18 cellular contexts compared by ENCODE assay signal in the genomic region with DNA sequence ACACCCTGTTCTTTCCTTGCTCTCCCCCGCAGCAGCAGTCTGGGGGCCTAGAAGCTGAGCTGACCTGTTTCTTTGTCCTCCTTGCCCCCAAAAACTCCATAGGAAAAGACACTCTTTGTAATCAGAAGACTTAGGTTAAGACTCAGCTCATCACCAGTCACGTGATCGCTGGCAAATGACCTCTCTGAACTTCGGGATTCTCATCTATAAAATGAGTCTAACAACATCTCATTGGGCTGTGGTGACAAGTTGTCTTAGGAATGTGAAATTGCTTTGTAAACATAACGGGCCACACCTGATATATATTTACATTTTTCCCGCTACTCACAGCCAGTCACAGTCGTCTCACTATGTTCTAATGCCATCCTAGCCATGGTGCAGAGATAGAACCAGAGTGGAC.
A peak's percentile ranks its signal among the peaks of the same experiment; 100 is the strongest.
DNase-seq lines count a peak whose midpoint lies in the region; ATAC-seq, FAIRE-seq and TF ChIP-seq lines count a peak whose summit lies in the region.
"Had no signal": no experiment of that assay in that cellular context is flagged by ENCODE, and none has a peak within 500 bp of the region (broad histone marks: within the 10 kb centered on the region; RNA-seq: fewer than 3 reads in every experiment).

No MANE protein-coding gene starts in this region.

- no peak for TF ChIP-seq POLR2A in GM12891 (IDR thresholded peaks at IDR 0.05; ENCODE audit: low read depth, low read length)

- peaks cover 4% of the 10 kb centered on the region for H3K27me3 ChIP-seq in hepatocyte
- H3K27me3 ChIP-seq: ovary had no signal

- H3K9me3 Mint-ChIP-seq in T-helper 2 cell treated with Interferon-gamma antibody and Interleukin-4, amounts not matched to agents 5 μg/mL and 100 μg/mL, for 36 hours: no peaks in the 10 kb centered on the region
- H3K9me3 Mint-ChIP-seq in stimulated activated memory B cell treated with anti-CD40 and anti-IgM and Interleukin-4, amounts not matched to agents 10 μg/mL and 1 μg/mL and 100 μg/mL, for 72 hours: no peaks in the 10 kb centered on the region

- whole genome bisulfite sequencing in hepatocyte (ENCODE audit: low lambda C conversion rate, missing lambda C conversion rate): 61% methylated on average over 7 of the region's 7 CpGs

- no peaks in the 10 kb centered on the region for H3K36me3 Mint-ChIP-seq in T-helper 2 cell treated with Interferon-gamma antibody and Interleukin-4, amounts not matched to agents 5 μg/mL and 100 μg/mL, for 36 hours (ENCODE audit: low read depth)
- H3K36me3 Mint-ChIP-seq in stimulated activated memory B cell treated with anti-CD40 and anti-IgM and Interleukin-4, amounts not matched to agents 10 μg/mL and 1 μg/mL and 100 μg/mL, for 72 hours: no peaks in the 10 kb centered on the region

- TF ChIP-seq CTCF in hepatocyte (IDR thresholded peaks at IDR 0.05; ENCODE audit: poor library complexity): no peak

- H3K79me2 ChIP-seq in hepatocyte: no peaks in the 10 kb centered on the region

- FAIRE-seq in GM12891 (lab: Jason Lieb, UNC): no peak
- FAIRE-seq: GM12878 had no signal

- H3K36me3 ChIP-seq in hepatocyte (replicated peaks; ENCODE audit: insufficient read depth, low read depth): no peaks in the 10 kb centered on the region
- H3K36me3 ChIP-seq: ovary had no signal

- no peak overlapping the region for H2AFZ ChIP-seq in hepatocyte

- H4K20me1 ChIP-seq in hepatocyte (ENCODE audit: insufficient read depth, poor library complexity, severe bottlenecking): no peaks in the 10 kb centered on the region

- H3K4me1 Mint-ChIP-seq in T-helper 2 cell treated with Interferon-gamma antibody and Interleukin-4, amounts not matched to agents 5 μg/mL and 100 μg/mL, for 36 hours (ENCODE audit: low read depth): peaks cover 26% of the 10 kb centered on the region
- peaks cover 6% of the 10 kb centered on the region for H3K4me1 Mint-ChIP-seq in stimulated activated memory B cell treated with anti-CD40 and anti-IgM and Interleukin-4, amounts not matched to agents 10 μg/mL and 1 μg/mL and 100 μg/mL, for 72 hours

- no peak overlapping the region for H3K27ac Mint-ChIP-seq in T-helper 2 cell treated with Interferon-gamma antibody and Interleukin-4, amounts not matched to agents 5 μg/mL and 100 μg/mL, for 36 hours
- no peak overlapping the region for H3K27ac Mint-ChIP-seq in stimulated activated memory B cell treated with anti-CD40 and anti-IgM and Interleukin-4, amounts not matched to agents 10 μg/mL and 1 μg/mL and 100 μg/mL, for 72 hours

- no peak for ATAC-seq in stimulated activated memory B cell treated with anti-CD40 and anti-IgM and Interleukin-4, amounts not matched to agents 10 μg/mL and 1 μg/mL and 100 μg/mL, for 72 hours
- ATAC-seq: GM12878 had no signal

- no peak overlapping the region for H3K27ac ChIP-seq in hepatocyte
- H3K27ac ChIP-seq: ovary, skin epidermis had no signal

- no peak overlapping the region for H3K4me2 ChIP-seq in hepatocyte

- H3K4me1 ChIP-seq in hepatocyte (ENCODE audit: insufficient read depth): no peaks in the 10 kb centered on the region

- in situ Hi-C loops in Caki2 (cut with HindIII; ENCODE audit: low pct_unique_long_range_greater_than_20kb, low sequenced_read_pairs): no loop called here

- H3K4me3 ChIP-seq in hepatocyte: no peak overlapping the region
- H3K4me3 ChIP-seq: GM12878, ovary, skin epidermis had no signal

- H3K4me3 Mint-ChIP-seq in T-helper 2 cell treated with Interferon-gamma antibody and Interleukin-4, amounts not matched to agents 5 μg/mL and 100 μg/mL, for 36 hours: no peak overlapping the region
- H3K4me3 Mint-ChIP-seq in stimulated activated memory B cell treated with anti-CD40 and anti-IgM and Interleukin-4, amounts not matched to agents 10 μg/mL and 1 μg/mL and 100 μg/mL, for 72 hours: no peak overlapping the region

- H3K9me2 ChIP-seq in hepatocyte (replicated peaks; ENCODE audit: insufficient read depth): no peaks in the 10 kb centered on the region

- DNase-seq in Caki2 (ENCODE audit: low read depth): peak; percentile 79
- DNase-seq in HS-5 (ENCODE audit: low read depth): peak; percentile 65
- DNase-seq in SW480 (ENCODE audit: low spot score): peak; percentile 90
- DNase-seq in hepatocyte (ENCODE audit: low spot score): peak; percentile 43
- DNase-seq in GM12891 (ENCODE audit: insufficient read length, low spot score): no peak
- no peak for DNase-seq in T-helper 2 cell treated with Interferon-gamma antibody and Interleukin-4, amounts not matched to agents 5 μg/mL and 100 μg/mL, for 36 hours (ENCODE audit: low spot score)
- no peak for DNase-seq in AG20443 (ENCODE audit: low spot score)
- DNase-seq: activated naive CD4-positive, alpha-beta T cell treated with anti-CD3 and anti-CD28 coated beads, Interleukin-2, amount 50 U/mL, for 16 hours; C1 segment of cervical spinal cord; DND-41; head of caudate nucleus; NCI-H146; OCI-M1; ovary; stimulated activated naive CD4-positive, alpha-beta T cell treated with Interleukin-2 at 50 U/mL for 16 hours had no signal

- H3K9me3 ChIP-seq in hepatocyte (ENCODE audit: low read depth): no peaks in the 10 kb centered on the region
- H3K9me3 ChIP-seq: ovary had no signal

- no peaks in the 10 kb centered on the region for H3K27me3 Mint-ChIP-seq in T-helper 2 cell treated with Interferon-gamma antibody and Interleukin-4, amounts not matched to agents 5 μg/mL and 100 μg/mL, for 36 hours (ENCODE audit: low read depth)
- peaks cover 49% of the 10 kb centered on the region for H3K27me3 Mint-ChIP-seq in stimulated activated memory B cell treated with anti-CD40 and anti-IgM and Interleukin-4, amounts not matched to agents 10 μg/mL and 1 μg/mL and 100 μg/mL, for 72 hours

TF ChIP-seq in GM12891, 5 proteins besides CTCF, POLR2A, EP300 and RAD21:
- no peak for TF ChIP-seq PAX5 (IDR thresholded peaks at IDR 0.05; ENCODE audit: insufficient read depth, low read length, severe bottlenecking)
- TF ChIP-seq POU2F2 (IDR thresholded peaks at IDR 0.05; ENCODE audit: low read depth, low read length): no peak
- TF ChIP-seq TAF1 (IDR thresholded peaks at IDR 0.05; ENCODE audit: low read depth, low read length): no peak
- TF ChIP-seq SPI1 (IDR thresholded peaks at IDR 0.05; ENCODE audit: low read depth, low read length): no peak
- no peak for TF ChIP-seq POLR2AphosphoS5 (IDR thresholded peaks at IDR 0.05; ENCODE audit: low read depth, low read length)
TF ChIP-seq in GM12891: peak in this region for 0.

Comparison
In these comparisons a context has a peak if more than half of its experiments do, and no peak if none do; other contexts are left out.
1. DNase-seq: peak in Caki2 (single experiment), HS-5 (single experiment), SW480 (single experiment) and hepatocyte (single experiment); none in GM12891 (single experiment), T-helper 2 cell treated with Interferon-gamma antibody and Interleukin-4, amounts not matched to agents 5 μg/mL and 100 μg/mL, for 36 hours (single experiment) and AG20443 (single experiment).